Comparison of ENCODE assay signal across 13 cellular contexts in genomic region chr22:45341503-45341902, GRCh38. TPM values are rescaled to one million over a fixed set of nuclear protein-coding genes. Genes with fewer than 3 reads are reported as not detected.
DNase-seq lines count a peak whose midpoint lies in the region; TF ChIP-seq lines count a peak whose summit lies in the region.
"Had no signal": no experiment of that assay in that cellular context is flagged by ENCODE, and none has a peak within 500 bp of the region (broad histone marks: within the 10 kb centered on the region; RNA-seq: fewer than 3 reads in every experiment).

No MANE protein-coding gene starts in this region.

- no peak overlapping the region for H3K4me3 ChIP-seq in thyroid gland (replicated peaks in 1 of 3)
- no peak overlapping the region for H3K4me3 ChIP-seq in foreskin fibroblast (ENCODE audit: low read depth in 1 of 2, low read length in 2 of 2)

- peak overlapping the region; percentile 35 for H3K4me3 Mint-ChIP-seq in activated T-helper 2 cell treated with anti-CD3 and anti-CD28 coated beads, Interferon-gamma antibody, Interleukin-2, Interleukin-4, amounts not matched to agents 10 μg/mL and 5 μg/mL and 100 μg/mL, durations not matched to agents 14 hours and 24 hours and 36 hours (ENCODE audit: low read depth)
- H3K4me3 Mint-ChIP-seq: immature natural killer cell; naive B cell; stimulated activated effector memory CD8-positive, alpha-beta T cell treated with anti-CD3 and anti-CD28 coated beads, Interleukin-12 subunit alpha, Interleukin-12 subunit beta, amount 100 ng/mL, for 72 hours had no signal

- H3K27me3 ChIP-seq in thyroid gland = no peaks in the 10 kb centered on the region

- H3K36me3 ChIP-seq in thyroid gland = peaks cover 0 to 1% of the 10 kb centered on the region in 2 donors

- no peak for TF ChIP-seq CTCF in thyroid gland (IDR thresholded peaks at IDR 0.05)
- TF ChIP-seq CTCF in foreskin fibroblast (IDR thresholded peaks at IDR 0.05; ENCODE audit: low read depth, low read length) = no peak

- peak in 1 of 2 donors; percentile 21 for TF ChIP-seq POLR2A in thyroid gland (IDR thresholded peaks at IDR 0.05)

- peak overlapping the region in 2 of 3 donors; percentile 44 to 67 for H3K27ac ChIP-seq in thyroid gland

- peaks cover 12% of the 10 kb centered on the region for H3K4me1 Mint-ChIP-seq in activated T-helper 2 cell treated with anti-CD3 and anti-CD28 coated beads, Interferon-gamma antibody, Interleukin-2, Interleukin-4, amounts not matched to agents 10 μg/mL and 5 μg/mL and 100 μg/mL, durations not matched to agents 14 hours and 24 hours and 36 hours (ENCODE audit: low read depth)
- H3K4me1 Mint-ChIP-seq: immature natural killer cell; naive B cell; stimulated activated effector memory CD8-positive, alpha-beta T cell treated with anti-CD3 and anti-CD28 coated beads, Interleukin-12 subunit alpha, Interleukin-12 subunit beta, amount 100 ng/mL, for 72 hours had no signal

- H3K9me3 ChIP-seq in thyroid gland = no peaks in the 10 kb centered on the region

- peaks cover 19 to 36% of the 10 kb centered on the region in 2 donors for H3K4me1 ChIP-seq in thyroid gland

- H3K27ac Mint-ChIP-seq in activated T-helper 2 cell treated with anti-CD3 and anti-CD28 coated beads, Interferon-gamma antibody, Interleukin-2, Interleukin-4, amounts not matched to agents 10 μg/mL and 5 μg/mL and 100 μg/mL, durations not matched to agents 14 hours and 24 hours and 36 hours = peak overlapping the region; percentile 78
- H3K27ac Mint-ChIP-seq: immature natural killer cell; stimulated activated effector memory CD8-positive, alpha-beta T cell treated with anti-CD3 and anti-CD28 coated beads, Interleukin-12 subunit alpha, Interleukin-12 subunit beta, amount 100 ng/mL, for 72 hours had no signal

- H3K9me3 Mint-ChIP-seq in activated T-helper 2 cell treated with anti-CD3 and anti-CD28 coated beads, Interferon-gamma antibody, Interleukin-2, Interleukin-4, amounts not matched to agents 10 μg/mL and 5 μg/mL and 100 μg/mL, durations not matched to agents 14 hours and 24 hours and 36 hours = no peaks in the 10 kb centered on the region
- H3K9me3 Mint-ChIP-seq: immature natural killer cell; naive B cell; stimulated activated effector memory CD8-positive, alpha-beta T cell treated with anti-CD3 and anti-CD28 coated beads, Interleukin-12 subunit alpha, Interleukin-12 subunit beta, amount 100 ng/mL, for 72 hours had no signal

- H3K27me3 Mint-ChIP-seq in activated T-helper 2 cell treated with anti-CD3 and anti-CD28 coated beads, Interferon-gamma antibody, Interleukin-2, Interleukin-4, amounts not matched to agents 10 μg/mL and 5 μg/mL and 100 μg/mL, durations not matched to agents 14 hours and 24 hours and 36 hours (ENCODE audit: low read depth) = no peaks in the 10 kb centered on the region
- H3K27me3 Mint-ChIP-seq: naive B cell had no signal

- intact Hi-C loops in activated T-helper 2 cell treated with anti-CD3 and anti-CD28 coated beads, Interferon-gamma antibody, Interleukin-2, Interleukin-4, amounts not matched to agents 10 μg/mL and 5 μg/mL and 100 μg/mL, durations not matched to agents 14 hours and 24 hours and 36 hours (cut with micrococcal nuclease) = no loop called here
- intact Hi-C loops in thyroid gland (cut with DNase I) = no loop called here

- peak; percentile 42 for DNase-seq in activated T-cell treated with anti-CD3 and anti-CD28 coated beads for 1 hour (ENCODE audit: low read depth)
- DNase-seq in activated T-cell treated with anti-CD3 and anti-CD28 coated beads for 4 hours = no peak
- DNase-seq in activated T-helper 2 cell treated with anti-CD3 and anti-CD28 coated beads, Interferon-gamma antibody, Interleukin-2, Interleukin-4, amounts not matched to agents 10 μg/mL and 5 μg/mL and 100 μg/mL, durations not matched to agents 14 hours and 24 hours and 36 hours (ENCODE audit: low spot score) = peak; percentile 48
- peak; percentile 55 for DNase-seq in left kidney (ENCODE audit: low read depth, low spot score)
- DNase-seq in thyroid gland = peak; percentile 65 to 69
- no peak for DNase-seq in foreskin fibroblast
- DNase-seq in ureter (ENCODE audit: low spot score) = no peak
- no peak for DNase-seq in hypothalamus (lab: John Stamatoyannopoulos, UW)
- DNase-seq: DMS53, immature natural killer cell, naive B cell had no signal

- H3K36me3 Mint-ChIP-seq in activated T-helper 2 cell treated with anti-CD3 and anti-CD28 coated beads, Interferon-gamma antibody, Interleukin-2, Interleukin-4, amounts not matched to agents 10 μg/mL and 5 μg/mL and 100 μg/mL, durations not matched to agents 14 hours and 24 hours and 36 hours (ENCODE audit: low read depth) = peaks cover 61% of the 10 kb centered on the region

- WGBS in thyroid gland, 2 donors = 21 to 36% methylated on average over 6 of the region's 6 CpGs

RNA-seq across cellular contexts. Expression of gene FAM118A, which starts 31.8 kb away (rescaled TPM):
- 30.7 and 37.5 TPM in 2 replicates for total RNA-seq in activated T-helper 2 cell treated with anti-CD3 and anti-CD28 coated beads, Interferon-gamma antibody, Interleukin-2, Interleukin-4, amounts not matched to agents 10 μg/mL and 5 μg/mL and 100 μg/mL, durations not matched to agents 14 hours and 24 hours and 36 hours
- total RNA-seq in thyroid gland = 100 to 1,000 TPM in 1 of 4 donors, 10 to 100 TPM in 3; 15.7 to 104 (median 75.3) TPM
- 52.7 TPM for total RNA-seq in ureter

RNA-seq across cellular contexts. Expression of gene UPK3A, which starts 56.8 kb away (rescaled TPM):
- not detected in 2 replicates for total RNA-seq in activated T-helper 2 cell treated with anti-CD3 and anti-CD28 coated beads, Interferon-gamma antibody, Interleukin-2, Interleukin-4, amounts not matched to agents 10 μg/mL and 5 μg/mL and 100 μg/mL, durations not matched to agents 14 hours and 24 hours and 36 hours
- total RNA-seq in thyroid gland (1 to 10 TPM in 3 of 4 donors, not detected in 1; 2.1 to 3.9 (median 2.6) TPM), ureter (233 TPM)
- total RNA-seq: SK-MEL-5 had no signal

Comparison
In these comparisons a context has a peak if more than half of its experiments do, and no peak if none do; other contexts are left out.
1. DNase-seq: peak in activated T-cell treated with anti-CD3 and anti-CD28 coated beads for 1 hour (single experiment), activated T-helper 2 cell treated with anti-CD3 and anti-CD28 coated beads, Interferon-gamma antibody, Interleukin-2, Interleukin-4, amounts not matched to agents 10 μg/mL and 5 μg/mL and 100 μg/mL, durations not matched to agents 14 hours and 24 hours and 36 hours (single experiment), left kidney (single experiment) and thyroid gland (2 of 2); none in activated T-cell treated with anti-CD3 and anti-CD28 coated beads for 4 hours (single experiment), foreskin fibroblast (0 of 2), ureter (single experiment) and hypothalamus (0 of 51).
2. RNA of gene UPK3A, which starts 56.8 kb away (total RNA-seq): 233 TPM in ureter (single experiment); 2.1 to 3.9 TPM in thyroid gland and not detected in activated T-helper 2 cell treated with anti-CD3 and anti-CD28 coated beads, Interferon-gamma antibody, Interleukin-2, Interleukin-4, amounts not matched to agents 10 μg/mL and 5 μg/mL and 100 μg/mL, durations not matched to agents 14 hours and 24 hours and 36 hours; every median in the first group is over 10 times any median in the second.